Comparison of ENCODE assay signal across 1 cellular context in genomic region chr4:166903408-166903807, GRCh38.
TF ChIP-seq lines count a peak whose summit lies in the region.

No MANE protein-coding gene starts in this region.

TF ChIP-seq in GM12878, 131 proteins besides CTCF, POLR2A, EP300 and RAD21 (continued from another document):
- TF ChIP-seq, protein P1, sequence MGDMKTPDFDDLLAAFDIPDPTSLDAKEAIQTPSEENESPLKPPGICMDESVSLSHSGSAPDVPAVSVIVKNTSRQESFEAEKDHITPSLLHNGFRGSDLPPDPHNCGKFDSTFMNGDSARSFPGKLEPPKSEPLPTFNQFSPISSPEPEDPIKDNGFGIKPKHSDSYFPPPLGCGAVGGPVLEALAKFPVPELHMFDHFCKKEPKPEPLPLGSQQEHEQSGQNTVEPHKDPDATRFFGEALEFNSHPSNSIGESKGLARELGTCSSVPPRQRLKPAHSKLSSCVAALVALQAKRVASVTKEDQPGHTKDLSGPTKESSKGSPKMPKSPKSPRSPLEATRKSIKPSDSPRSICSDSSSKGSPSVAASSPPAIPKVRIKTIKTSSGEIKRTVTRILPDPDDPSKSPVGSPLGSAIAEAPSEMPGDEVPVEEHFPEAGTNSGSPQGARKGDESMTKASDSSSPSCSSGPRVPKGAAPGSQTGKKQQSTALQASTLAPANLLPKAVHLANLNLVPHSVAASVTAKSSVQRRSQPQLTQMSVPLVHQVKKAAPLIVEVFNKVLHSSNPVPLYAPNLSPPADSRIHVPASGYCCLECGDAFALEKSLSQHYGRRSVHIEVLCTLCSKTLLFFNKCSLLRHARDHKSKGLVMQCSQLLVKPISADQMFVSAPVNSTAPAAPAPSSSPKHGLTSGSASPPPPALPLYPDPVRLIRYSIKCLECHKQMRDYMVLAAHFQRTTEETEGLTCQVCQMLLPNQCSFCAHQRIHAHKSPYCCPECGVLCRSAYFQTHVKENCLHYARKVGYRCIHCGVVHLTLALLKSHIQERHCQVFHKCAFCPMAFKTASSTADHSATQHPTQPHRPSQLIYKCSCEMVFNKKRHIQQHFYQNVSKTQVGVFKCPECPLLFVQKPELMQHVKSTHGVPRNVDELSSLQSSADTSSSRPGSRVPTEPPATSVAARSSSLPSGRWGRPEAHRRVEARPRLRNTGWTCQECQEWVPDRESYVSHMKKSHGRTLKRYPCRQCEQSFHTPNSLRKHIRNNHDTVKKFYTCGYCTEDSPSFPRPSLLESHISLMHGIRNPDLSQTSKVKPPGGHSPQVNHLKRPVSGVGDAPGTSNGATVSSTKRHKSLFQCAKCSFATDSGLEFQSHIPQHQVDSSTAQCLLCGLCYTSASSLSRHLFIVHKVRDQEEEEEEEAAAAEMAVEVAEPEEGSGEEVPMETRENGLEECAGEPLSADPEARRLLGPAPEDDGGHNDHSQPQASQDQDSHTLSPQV (IDR thresholded peaks at IDR 0.05) = no peak
- TF ChIP-seq, protein P2, sequence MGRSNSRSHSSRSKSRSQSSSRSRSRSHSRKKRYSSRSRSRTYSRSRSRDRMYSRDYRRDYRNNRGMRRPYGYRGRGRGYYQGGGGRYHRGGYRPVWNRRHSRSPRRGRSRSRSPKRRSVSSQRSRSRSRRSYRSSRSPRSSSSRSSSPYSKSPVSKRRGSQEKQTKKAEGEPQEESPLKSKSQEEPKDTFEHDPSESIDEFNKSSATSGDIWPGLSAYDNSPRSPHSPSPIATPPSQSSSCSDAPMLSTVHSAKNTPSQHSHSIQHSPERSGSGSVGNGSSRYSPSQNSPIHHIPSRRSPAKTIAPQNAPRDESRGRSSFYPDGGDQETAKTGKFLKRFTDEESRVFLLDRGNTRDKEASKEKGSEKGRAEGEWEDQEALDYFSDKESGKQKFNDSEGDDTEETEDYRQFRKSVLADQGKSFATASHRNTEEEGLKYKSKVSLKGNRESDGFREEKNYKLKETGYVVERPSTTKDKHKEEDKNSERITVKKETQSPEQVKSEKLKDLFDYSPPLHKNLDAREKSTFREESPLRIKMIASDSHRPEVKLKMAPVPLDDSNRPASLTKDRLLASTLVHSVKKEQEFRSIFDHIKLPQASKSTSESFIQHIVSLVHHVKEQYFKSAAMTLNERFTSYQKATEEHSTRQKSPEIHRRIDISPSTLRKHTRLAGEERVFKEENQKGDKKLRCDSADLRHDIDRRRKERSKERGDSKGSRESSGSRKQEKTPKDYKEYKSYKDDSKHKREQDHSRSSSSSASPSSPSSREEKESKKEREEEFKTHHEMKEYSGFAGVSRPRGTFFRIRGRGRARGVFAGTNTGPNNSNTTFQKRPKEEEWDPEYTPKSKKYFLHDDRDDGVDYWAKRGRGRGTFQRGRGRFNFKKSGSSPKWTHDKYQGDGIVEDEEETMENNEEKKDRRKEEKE (IDR thresholded peaks at IDR 0.05) = no peak
